Comparison of ENCODE assay signal across 1 cellular context in the genomic region with DNA sequence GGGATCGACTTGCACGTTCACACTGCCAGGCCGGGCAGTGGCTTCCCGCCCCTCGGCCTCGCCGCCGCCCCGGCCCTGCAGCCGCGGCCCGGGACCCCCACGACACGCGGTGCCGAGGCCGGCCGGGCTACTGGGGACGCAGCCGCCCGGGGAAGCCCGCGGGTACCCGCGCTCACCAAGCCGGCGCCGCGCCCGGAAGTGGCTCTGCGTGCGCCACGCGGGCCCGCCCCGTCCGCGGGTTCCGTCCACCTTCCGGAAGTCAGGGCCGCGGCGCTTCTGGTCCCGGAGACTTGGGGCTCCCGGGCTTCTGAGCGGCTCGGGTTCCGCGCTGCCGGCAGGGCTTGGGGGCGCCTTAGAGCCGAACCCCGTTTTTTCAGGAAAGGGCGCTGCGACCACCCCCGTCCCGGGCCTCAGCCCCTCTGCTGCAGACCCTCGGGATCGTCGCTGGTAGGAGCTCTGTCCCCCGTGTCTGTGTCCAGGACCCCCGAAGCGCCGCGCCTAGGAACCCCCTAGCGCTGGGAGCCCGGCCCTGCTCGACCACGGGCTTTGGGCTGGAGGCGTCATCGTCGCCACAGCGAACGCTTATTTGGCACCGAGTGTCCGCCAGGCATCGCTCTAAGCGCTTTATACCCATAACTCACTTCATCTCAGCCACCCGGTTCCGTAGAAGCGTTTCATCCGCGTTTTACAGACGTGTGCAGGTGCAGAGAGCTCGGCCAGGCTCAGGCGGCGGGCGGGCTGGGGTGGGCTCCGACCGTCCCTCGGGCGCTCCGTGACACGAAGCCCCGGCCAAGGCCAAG.
A peak's percentile ranks its signal among the peaks of the same experiment; 100 is the strongest.
TF ChIP-seq lines count a peak whose summit lies in the region.

A gene with protein sequence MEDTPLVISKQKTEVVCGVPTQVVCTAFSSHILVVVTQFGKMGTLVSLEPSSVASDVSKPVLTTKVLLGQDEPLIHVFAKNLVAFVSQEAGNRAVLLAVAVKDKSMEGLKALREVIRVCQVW (minus strand): TSS at position 200 of the 800 bp plus-strand sequence. CDS start 693 bp downstream, outside the sequence.

TF ChIP-seq in HEK293, 187 proteins besides CTCF, POLR2A, EP300 and RAD21 (continued from another document):
- TF ChIP-seq, protein P1, sequence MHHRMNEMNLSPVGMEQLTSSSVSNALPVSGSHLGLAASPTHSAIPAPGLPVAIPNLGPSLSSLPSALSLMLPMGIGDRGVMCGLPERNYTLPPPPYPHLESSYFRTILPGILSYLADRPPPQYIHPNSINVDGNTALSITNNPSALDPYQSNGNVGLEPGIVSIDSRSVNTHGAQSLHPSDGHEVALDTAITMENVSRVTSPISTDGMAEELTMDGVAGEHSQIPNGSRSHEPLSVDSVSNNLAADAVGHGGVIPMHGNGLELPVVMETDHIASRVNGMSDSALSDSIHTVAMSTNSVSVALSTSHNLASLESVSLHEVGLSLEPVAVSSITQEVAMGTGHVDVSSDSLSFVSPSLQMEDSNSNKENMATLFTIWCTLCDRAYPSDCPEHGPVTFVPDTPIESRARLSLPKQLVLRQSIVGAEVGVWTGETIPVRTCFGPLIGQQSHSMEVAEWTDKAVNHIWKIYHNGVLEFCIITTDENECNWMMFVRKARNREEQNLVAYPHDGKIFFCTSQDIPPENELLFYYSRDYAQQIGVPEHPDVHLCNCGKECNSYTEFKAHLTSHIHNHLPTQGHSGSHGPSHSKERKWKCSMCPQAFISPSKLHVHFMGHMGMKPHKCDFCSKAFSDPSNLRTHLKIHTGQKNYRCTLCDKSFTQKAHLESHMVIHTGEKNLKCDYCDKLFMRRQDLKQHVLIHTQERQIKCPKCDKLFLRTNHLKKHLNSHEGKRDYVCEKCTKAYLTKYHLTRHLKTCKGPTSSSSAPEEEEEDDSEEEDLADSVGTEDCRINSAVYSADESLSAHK (tag by site-specific recombination; IDR thresholded peaks at IDR 0.05) = peak; percentile 80; the same call in 1 of the 2 replicates
- TF ChIP-seq ZNF610 (tag by site-specific recombination; IDR thresholded peaks at IDR 0.05; ENCODE audit: borderline replicate concordance) (peak; percentile 22; the same call in 1 of the 2 replicates), BCL11A (tag by site-specific recombination; IDR thresholded peaks at IDR 0.05; ENCODE audit: low read depth) (no peak), ZNF561 (tag by site-specific recombination; IDR thresholded peaks at IDR 0.05; ENCODE audit: borderline replicate concordance) (peak; percentile 84; the same call in 1 of the 2 replicates), ZEB2 (tag by site-specific recombination; IDR thresholded peaks at IDR 0.05) (0 out of 2 replicates have a peak, but pooled peaks have one; percentile 15), ZNF24 (tag by site-specific recombination; IDR thresholded peaks at IDR 0.05) (peak; percentile 54; the same call in 1 of the 2 replicates), SP7 (tag by site-specific recombination; IDR thresholded peaks at IDR 0.05) (peak; percentile 68), GLIS1 (tag by site-specific recombination; IDR thresholded peaks at IDR 0.05) (no peak), ZIC2 (tag by site-specific recombination; IDR thresholded peaks at IDR 0.05) (peak; percentile 16; the same call in 1 of the 2 replicates), SP2 (tag by site-specific recombination; IDR thresholded peaks at IDR 0.05) (peak; percentile 63), ZNF843 (tag by site-specific recombination; IDR thresholded peaks at IDR 0.05) (no peak), ZNF335 (tag by site-specific recombination; conservative IDR thresholded peaks at IDR 0.05) (peak; percentile 62), KLF8 (tag by site-specific recombination; IDR thresholded peaks at IDR 0.05) (peak; percentile 64; the same call in 1 of the 2 replicates), ZSCAN30 (tag by site-specific recombination; IDR thresholded peaks at IDR 0.05) (peak; percentile 84), ZXDB (tag by site-specific recombination; IDR thresholded peaks at IDR 0.05) (peak; percentile 67), ZNF48 (tag by site-specific recombination; IDR thresholded peaks at IDR 0.05) (no peak), ZNF239 (tag by site-specific recombination; IDR thresholded peaks at IDR 0.05) (no peak), ZNF660 (tag by site-specific recombination; IDR thresholded peaks at IDR 0.05) (peak; percentile 87), ZBTB20 (tag by site-specific recombination; IDR thresholded peaks at IDR 0.05) (peak; percentile 65; the same call in 1 of the 2 replicates), ZFP37 (tag by site-specific recombination; IDR thresholded peaks at IDR 0.05) (peak; percentile 64; the same call in 1 of the 2 replicates), ZNF423 (tag by site-specific recombination; IDR thresholded peaks at IDR 0.05) (0 out of 2 replicates have a peak, but pooled peaks have one; percentile 13), ZBTB8A (tag by site-specific recombination; IDR thresholded peaks at IDR 0.05) (peak; percentile 84), ZFP41 (tag by site-specific recombination; IDR thresholded peaks at IDR 0.05; ENCODE audit: borderline replicate concordance) (no peak)
- TF ChIP-seq, protein P2, sequence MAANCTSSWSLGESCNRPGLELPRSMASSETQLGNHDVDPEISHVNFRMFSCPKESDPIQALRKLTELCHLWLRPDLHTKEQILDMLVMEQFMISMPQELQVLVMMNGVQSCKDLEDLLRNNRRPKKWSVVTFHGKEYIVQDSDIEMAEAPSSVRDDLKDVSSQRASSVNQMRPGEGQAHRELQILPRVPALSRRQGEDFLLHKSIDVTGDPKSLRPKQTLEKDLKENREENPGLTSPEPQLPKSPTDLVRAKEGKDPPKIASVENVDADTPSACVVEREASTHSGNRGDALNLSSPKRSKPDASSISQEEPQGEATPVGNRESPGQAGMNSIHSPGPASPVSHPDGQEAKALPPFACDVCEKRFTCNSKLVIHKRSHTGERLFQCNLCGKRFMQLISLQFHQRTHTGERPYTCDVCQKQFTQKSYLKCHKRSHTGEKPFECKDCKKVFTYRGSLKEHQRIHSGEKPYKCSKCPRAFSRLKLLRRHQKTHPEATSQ (tag by site-specific recombination; IDR thresholded peaks at IDR 0.05) = peak; percentile 82
- TF ChIP-seq, protein P3, sequence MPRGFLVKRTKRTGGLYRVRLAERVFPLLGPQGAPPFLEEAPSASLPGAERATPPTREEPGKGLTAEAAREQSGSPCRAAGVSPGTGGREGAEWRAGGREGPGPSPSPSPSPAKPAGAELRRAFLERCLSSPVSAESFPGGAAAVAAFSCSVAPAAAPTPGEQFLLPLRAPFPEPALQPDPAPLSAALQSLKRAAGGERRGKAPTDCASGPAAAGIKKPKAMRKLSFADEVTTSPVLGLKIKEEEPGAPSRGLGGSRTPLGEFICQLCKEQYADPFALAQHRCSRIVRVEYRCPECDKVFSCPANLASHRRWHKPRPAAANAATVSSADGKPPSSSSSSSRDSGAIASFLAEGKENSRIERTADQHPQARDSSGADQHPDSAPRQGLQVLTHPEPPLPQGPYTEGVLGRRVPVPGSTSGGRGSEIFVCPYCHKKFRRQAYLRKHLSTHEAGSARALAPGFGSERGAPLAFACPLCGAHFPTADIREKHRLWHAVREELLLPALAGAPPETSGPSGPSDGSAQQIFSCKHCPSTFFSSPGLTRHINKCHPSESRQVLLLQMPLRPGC (tag by site-specific recombination; IDR thresholded peaks at IDR 0.05) = no peak
- TF ChIP-seq, protein P4, sequence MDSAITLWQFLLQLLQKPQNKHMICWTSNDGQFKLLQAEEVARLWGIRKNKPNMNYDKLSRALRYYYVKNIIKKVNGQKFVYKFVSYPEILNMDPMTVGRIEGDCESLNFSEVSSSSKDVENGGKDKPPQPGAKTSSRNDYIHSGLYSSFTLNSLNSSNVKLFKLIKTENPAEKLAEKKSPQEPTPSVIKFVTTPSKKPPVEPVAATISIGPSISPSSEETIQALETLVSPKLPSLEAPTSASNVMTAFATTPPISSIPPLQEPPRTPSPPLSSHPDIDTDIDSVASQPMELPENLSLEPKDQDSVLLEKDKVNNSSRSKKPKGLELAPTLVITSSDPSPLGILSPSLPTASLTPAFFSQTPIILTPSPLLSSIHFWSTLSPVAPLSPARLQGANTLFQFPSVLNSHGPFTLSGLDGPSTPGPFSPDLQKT (IDR thresholded peaks at IDR 0.05; ENCODE audit: borderline replicate concordance, low read depth, low read length) = peak; percentile 58; the same call in 1 of the 2 replicates
- TF ChIP-seq, protein P5, sequence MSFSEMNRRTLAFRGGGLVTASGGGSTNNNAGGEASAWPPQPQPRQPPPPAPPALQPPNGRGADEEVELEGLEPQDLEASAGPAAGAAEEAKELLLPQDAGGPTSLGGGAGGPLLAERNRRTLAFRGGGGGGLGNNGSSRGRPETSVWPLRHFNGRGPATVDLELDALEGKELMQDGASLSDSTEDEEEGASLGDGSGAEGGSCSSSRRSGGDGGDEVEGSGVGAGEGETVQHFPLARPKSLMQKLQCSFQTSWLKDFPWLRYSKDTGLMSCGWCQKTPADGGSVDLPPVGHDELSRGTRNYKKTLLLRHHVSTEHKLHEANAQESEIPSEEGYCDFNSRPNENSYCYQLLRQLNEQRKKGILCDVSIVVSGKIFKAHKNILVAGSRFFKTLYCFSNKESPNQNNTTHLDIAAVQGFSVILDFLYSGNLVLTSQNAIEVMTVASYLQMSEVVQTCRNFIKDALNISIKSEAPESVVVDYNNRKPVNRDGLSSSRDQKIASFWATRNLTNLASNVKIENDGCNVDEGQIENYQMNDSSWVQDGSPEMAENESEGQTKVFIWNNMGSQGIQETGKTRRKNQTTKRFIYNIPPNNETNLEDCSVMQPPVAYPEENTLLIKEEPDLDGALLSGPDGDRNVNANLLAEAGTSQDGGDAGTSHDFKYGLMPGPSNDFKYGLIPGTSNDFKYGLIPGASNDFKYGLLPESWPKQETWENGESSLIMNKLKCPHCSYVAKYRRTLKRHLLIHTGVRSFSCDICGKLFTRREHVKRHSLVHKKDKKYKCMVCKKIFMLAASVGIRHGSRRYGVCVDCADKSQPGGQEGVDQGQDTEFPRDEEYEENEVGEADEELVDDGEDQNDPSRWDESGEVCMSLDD (tag by site-specific recombination; IDR thresholded peaks at IDR 0.05) = peak; percentile 98
- TF ChIP-seq, protein P6, sequence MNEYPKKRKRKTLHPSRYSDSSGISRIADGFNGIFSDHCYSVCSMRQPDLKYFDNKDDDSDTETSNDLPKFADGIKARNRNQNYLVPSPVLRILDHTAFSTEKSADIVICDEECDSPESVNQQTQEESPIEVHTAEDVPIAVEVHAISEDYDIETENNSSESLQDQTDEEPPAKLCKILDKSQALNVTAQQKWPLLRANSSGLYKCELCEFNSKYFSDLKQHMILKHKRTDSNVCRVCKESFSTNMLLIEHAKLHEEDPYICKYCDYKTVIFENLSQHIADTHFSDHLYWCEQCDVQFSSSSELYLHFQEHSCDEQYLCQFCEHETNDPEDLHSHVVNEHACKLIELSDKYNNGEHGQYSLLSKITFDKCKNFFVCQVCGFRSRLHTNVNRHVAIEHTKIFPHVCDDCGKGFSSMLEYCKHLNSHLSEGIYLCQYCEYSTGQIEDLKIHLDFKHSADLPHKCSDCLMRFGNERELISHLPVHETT (tag by site-specific recombination; IDR thresholded peaks at IDR 0.05) = no peak
- TF ChIP-seq, protein P7, sequence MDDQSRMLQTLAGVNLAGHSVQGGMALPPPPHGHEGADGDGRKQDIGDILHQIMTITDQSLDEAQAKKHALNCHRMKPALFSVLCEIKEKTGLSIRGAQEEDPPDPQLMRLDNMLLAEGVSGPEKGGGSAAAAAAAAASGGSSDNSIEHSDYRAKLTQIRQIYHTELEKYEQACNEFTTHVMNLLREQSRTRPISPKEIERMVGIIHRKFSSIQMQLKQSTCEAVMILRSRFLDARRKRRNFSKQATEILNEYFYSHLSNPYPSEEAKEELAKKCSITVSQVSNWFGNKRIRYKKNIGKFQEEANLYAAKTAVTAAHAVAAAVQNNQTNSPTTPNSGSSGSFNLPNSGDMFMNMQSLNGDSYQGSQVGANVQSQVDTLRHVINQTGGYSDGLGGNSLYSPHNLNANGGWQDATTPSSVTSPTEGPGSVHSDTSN (CRISPR knock-in tag; IDR thresholded peaks at IDR 0.05) = 0 out of 2 replicates have a peak, but pooled peaks have one; percentile 16
- TF ChIP-seq, protein P8, sequence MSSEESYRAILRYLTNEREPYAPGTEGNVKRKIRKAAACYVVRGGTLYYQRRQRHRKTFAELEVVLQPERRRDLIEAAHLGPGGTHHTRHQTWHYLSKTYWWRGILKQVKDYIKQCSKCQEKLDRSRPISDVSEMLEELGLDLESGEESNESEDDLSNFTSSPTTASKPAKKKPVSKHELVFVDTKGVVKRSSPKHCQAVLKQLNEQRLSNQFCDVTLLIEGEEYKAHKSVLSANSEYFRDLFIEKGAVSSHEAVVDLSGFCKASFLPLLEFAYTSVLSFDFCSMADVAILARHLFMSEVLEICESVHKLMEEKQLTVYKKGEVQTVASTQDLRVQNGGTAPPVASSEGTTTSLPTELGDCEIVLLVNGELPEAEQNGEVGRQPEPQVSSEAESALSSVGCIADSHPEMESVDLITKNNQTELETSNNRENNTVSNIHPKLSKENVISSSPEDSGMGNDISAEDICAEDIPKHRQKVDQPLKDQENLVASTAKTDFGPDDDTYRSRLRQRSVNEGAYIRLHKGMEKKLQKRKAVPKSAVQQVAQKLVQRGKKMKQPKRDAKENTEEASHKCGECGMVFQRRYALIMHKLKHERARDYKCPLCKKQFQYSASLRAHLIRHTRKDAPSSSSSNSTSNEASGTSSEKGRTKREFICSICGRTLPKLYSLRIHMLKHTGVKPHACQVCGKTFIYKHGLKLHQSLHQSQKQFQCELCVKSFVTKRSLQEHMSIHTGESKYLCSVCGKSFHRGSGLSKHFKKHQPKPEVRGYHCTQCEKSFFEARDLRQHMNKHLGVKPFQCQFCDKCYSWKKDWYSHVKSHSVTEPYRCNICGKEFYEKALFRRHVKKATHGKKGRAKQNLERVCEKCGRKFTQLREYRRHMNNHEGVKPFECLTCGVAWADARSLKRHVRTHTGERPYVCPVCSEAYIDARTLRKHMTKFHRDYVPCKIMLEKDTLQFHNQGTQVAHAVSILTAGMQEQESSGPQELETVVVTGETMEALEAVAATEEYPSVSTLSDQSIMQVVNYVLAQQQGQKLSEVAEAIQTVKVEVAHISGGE (tag by site-specific recombination; conservative IDR thresholded peaks at IDR 0.05; ENCODE audit: low read depth) = peak; percentile 98
